22 cellular contexts compared by ENCODE assay signal in genomic region chr14:76328457-76329137, GRCh38. TPM values are rescaled to one million over a fixed set of nuclear protein-coding genes. Genes with fewer than 3 reads are reported as not detected.
A peak's percentile ranks its signal among the peaks of the same experiment; 100 is the strongest.
DNase-seq lines count a peak whose midpoint lies in the region; ATAC-seq, FAIRE-seq and TF ChIP-seq lines count a peak whose summit lies in the region.
"Had no signal": no experiment of that assay in that cellular context is flagged by ENCODE, and none has a peak within 500 bp of the region (broad histone marks: within the 10 kb centered on the region; RNA-seq: fewer than 3 reads in every experiment).

No MANE protein-coding gene starts in this region.

- no peak overlapping the region for H3K14ac ChIP-seq in H1 (ENCODE audit: insufficient read length)

- peaks cover 5% of the 10 kb centered on the region; the same call in 1 of the 2 replicates for H3K23me2 ChIP-seq in H1 (ENCODE audit: low read depth, low read length)

- no peak overlapping the region for H4K5ac ChIP-seq in H1 (ENCODE audit: insufficient read length, low read depth, low read length)

- TF ChIP-seq RAD21 in H1 (IDR thresholded peaks at IDR 0.05 in 1 of 2, conservative IDR thresholded peaks at IDR 0.05 in 1 of 2; ENCODE audit: low read depth in 2 of 2, low read length in 2 of 2), result no peak

- peaks cover 0 to 14% of the 10 kb centered on the region in 2 donors for H3K4me1 ChIP-seq in right atrium auricular region
- peaks cover 7 to 22% (median 14%) of the 10 kb centered on the region in 4 experiments for H3K4me1 ChIP-seq in H1 (replicated peaks in 1 of 4; ENCODE audit: control insufficient read depth in 3 of 4, insufficient read depth in 4 of 4, low read length in 3 of 4)
- H3K4me1 ChIP-seq in kidney (ENCODE audit: control insufficient read depth in 1 of 2, insufficient read depth in 1 of 2, low read depth in 1 of 2, low read length in 2 of 2), result no peaks in the 10 kb centered on the region
- H3K4me1 ChIP-seq in upper lobe of right lung, result no peaks in the 10 kb centered on the region
- H3K4me1 ChIP-seq: Caco-2, HAP-1 had no signal

- no peak overlapping the region for H3K23ac ChIP-seq in H1 (ENCODE audit: insufficient read length)

- H3K27me3 ChIP-seq in right atrium auricular region (no peaks in the 10 kb centered on the region), H1 (replicated peaks in 1 of 4; ENCODE audit: control insufficient read depth in 3 of 4, extremely low read depth in 1 of 4, insufficient read depth in 3 of 4, low read length in 3 of 4) (peaks cover 0 to 7% (median 1%) of the 10 kb centered on the region in 4 experiments; a peak in 4 of 7 replicates), upper lobe of right lung (peaks cover 24% of the 10 kb centered on the region)

- H2AK5ac ChIP-seq in H1 (ENCODE audit: low read depth, low read length), result no peak overlapping the region; the same call in 1 of the 2 replicates

- 89% methylated on average over 6 of the region's 8 CpGs; no CpG with 5 or more reads in 1 of the 2 experiments for WGBS in H1 (ENCODE audit: extremely low coverage in 1 of 2, insufficient coverage in 1 of 2, insufficient read length in 1 of 2, insufficient replicate concordance in 2 of 2, low coverage in 1 of 2, low lambda C conversion rate in 2 of 2, missing lambda C conversion rate in 1 of 2), 2 experiments

- H3K4me2 ChIP-seq in H1 (ENCODE audit: insufficient read depth in 1 of 2, low read depth in 2 of 2, low read length in 2 of 2), result peak overlapping the region; percentile 85 to 92

- DNase-seq in cardiac septum (ENCODE audit: low spot score) (peak; percentile 41), right atrium auricular region (ENCODE audit: low spot score) (no peak), H1 (ENCODE audit: low read depth in 1 of 2, low spot score in 2 of 2) (no peak), kidney (no peak), upper lobe of right lung (peak; percentile 15), left lobe of liver (ENCODE audit: low spot score) (no peak), DMS114 treated with DMSO at 0.1 percent for 48 hours (lab: John Stamatoyannopoulos, UW; ENCODE audit: unreplicated experiment) (no peak)
- DNase-seq: Caco-2; CD4-positive, alpha-beta T cell; DMS153; GDM1; NCI-H187; NCI-H2107; NCI-H510A; NCI-H82 had no signal

- POLR2A ChIA-PET in H1 (lab: Charles Lee; ENCODE audit: partially characterized antibody), result interaction anchor here (0.7 to 2.1 kb wide), 7 partner anchors 9 to 37 kb away, joined by 3 to 6 read pairs (median 3); no protein-coding TSS in a partner anchor

- H3K56ac ChIP-seq in H1 (replicated peaks; ENCODE audit: insufficient read length, low read depth, low read length), result no peak overlapping the region

- H2BK12ac ChIP-seq in H1 (ENCODE audit: low read depth, low read length), result peak overlapping the region; percentile 40; the same call in 1 of the 2 replicates

- peak overlapping the region; percentile 30 for H4K91ac ChIP-seq in H1 (replicated peaks; ENCODE audit: insufficient read length, low read length)

- H3K36me3 ChIP-seq in right atrium auricular region (no peaks in the 10 kb centered on the region), H1 (ENCODE audit: control insufficient read depth in 2 of 4, insufficient read depth in 4 of 4, low read length in 3 of 4) (no peaks in the 10 kb centered on the region), kidney (ENCODE audit: control insufficient read depth in 1 of 2, insufficient read depth in 2 of 2, low read length in 2 of 2) (no peaks in the 10 kb centered on the region), upper lobe of right lung (no peaks in the 10 kb centered on the region)
- H3K36me3 ChIP-seq: HAP-1 had no signal

- no peak overlapping the region for H3K27ac ChIP-seq in right atrium auricular region
- H3K27ac ChIP-seq in H1 (ENCODE audit: low read depth, low read length), result no peak overlapping the region
- peak overlapping the region; percentile 43 to 65 for H3K27ac ChIP-seq in kidney (ENCODE audit: low read depth in 2 of 2, low read length in 2 of 2)
- no peak overlapping the region for H3K27ac ChIP-seq in upper lobe of right lung

- no peaks in the 10 kb centered on the region for H3K79me1 ChIP-seq in H1 (ENCODE audit: low read depth, low read length)

- no peak for ATAC-seq in upper lobe of right lung
- ATAC-seq in GM18870 (IDR thresholded peaks at IDR 0.05; ENCODE audit: unreplicated experiment), result no peak
- ATAC-seq in left lobe of liver, result no peak

- H2BK15ac ChIP-seq in H1 (ENCODE audit: low read length), result peak overlapping the region; percentile 75

- H3K9me3 ChIP-seq in right atrium auricular region (no peaks in the 10 kb centered on the region), H1 (ENCODE audit: insufficient read depth in 2 of 2, low read depth in 1 of 2, low read length in 1 of 2) (no peaks in the 10 kb centered on the region), kidney (ENCODE audit: control insufficient read depth in 1 of 2, low read length in 2 of 2) (no peaks in the 10 kb centered on the region), upper lobe of right lung (no peaks in the 10 kb centered on the region)
- H3K9me3 ChIP-seq: Caco-2, HAP-1 had no signal

- H3K18ac ChIP-seq in H1 (ENCODE audit: extremely low read depth, low read length), result no peak overlapping the region; the same call in 1 of the 2 replicates

- H2BK120ac ChIP-seq in H1 (replicated peaks; ENCODE audit: low read depth, low read length), result no peak overlapping the region

- no peaks in the 10 kb centered on the region; a peak in 1 of 4 replicates for H3K79me2 ChIP-seq in H1 (ENCODE audit: control insufficient read depth in 1 of 2, insufficient read depth in 2 of 2, low read length in 2 of 2)

- no peaks in the 10 kb centered on the region for H4K20me1 ChIP-seq in H1 (replicated peaks in 1 of 2; ENCODE audit: control insufficient read depth in 1 of 2, insufficient read depth in 2 of 2, low read length in 2 of 2)

- peak overlapping the region; percentile 16 for H3K4ac ChIP-seq in H1 (replicated peaks; ENCODE audit: insufficient read length, low read depth, low read length)

- no peak for TF ChIP-seq CTCF in right atrium auricular region (IDR thresholded peaks at IDR 0.05)
- TF ChIP-seq CTCF in H1 (IDR thresholded peaks at IDR 0.05; ENCODE audit: control extremely low read depth in 1 of 3, insufficient read depth in 1 of 3, low read depth in 1 of 3, low read length in 3 of 3), result no peak
- no peak for TF ChIP-seq CTCF in kidney (IDR thresholded peaks at IDR 0.05; ENCODE audit: borderline replicate concordance, extremely low read depth, insufficient read depth)
- no peak for TF ChIP-seq CTCF in upper lobe of right lung (IDR thresholded peaks at IDR 0.05)

- H2BK20ac ChIP-seq in H1 (ENCODE audit: low read length), result peak overlapping the region; percentile 82; the same call in 1 of the 2 replicates

- H2BK5ac ChIP-seq in H1 (ENCODE audit: low read depth, low read length), result no peak overlapping the region

- intact Hi-C loops in cardiac septum (cut with DNase I) (no loop called here), kidney (cut with DNase I) (no loop called here), upper lobe of right lung (cut with DNase I) (no loop called here)

- H3K4me3 ChIP-seq in right atrium auricular region (no peak overlapping the region), H1 (ENCODE audit: extremely low read depth in 1 of 4, insufficient read depth in 2 of 4, low read depth in 3 of 4, low read length in 4 of 4) (peak overlapping the region in 1 of 4 experiments; percentile 57; a peak in 3 of 8 replicates), kidney (ENCODE audit: low read length in 2 of 2) (no peak overlapping the region), upper lobe of right lung (no peak overlapping the region)
- H3K4me3 ChIP-seq: HAP-1 had no signal

- FAIRE-seq in H1 (lab: Jason Lieb, UNC), result no peak
- FAIRE-seq in kidney (lab: Jason Lieb, UNC), result no peak
- FAIRE-seq: A204.1 had no signal

- CTCF ChIA-PET in H1 (lab: Charles Lee; ENCODE audit: partially characterized antibody), result interaction anchor here (1.0 to 3.0 kb wide), 4 partner anchors 10 to 44 kb away, joined by 3 to 10 read pairs (median 6); no protein-coding TSS in a partner anchor

- no peak overlapping the region for H2AFZ ChIP-seq in H1 (ENCODE audit: low read length)

- TF ChIP-seq POLR2A in H1 (IDR thresholded peaks at IDR 0.05; ENCODE audit: control extremely low read depth in 1 of 2, low read depth in 2 of 2, low read length in 2 of 2), result no peak

- TF ChIP-seq EP300 in H1 (IDR thresholded peaks at IDR 0.05; ENCODE audit: borderline replicate concordance in 1 of 2, low read depth in 2 of 2, low read length in 2 of 2), result no peak

- H3K9ac ChIP-seq in H1 (replicated peaks in 1 of 4; ENCODE audit: extremely low read depth in 1 of 4, low read depth in 3 of 4, low read length in 3 of 4) (no peak overlapping the region), kidney (ENCODE audit: low read length in 2 of 2) (no peak overlapping the region)

- H4K8ac ChIP-seq in H1 (ENCODE audit: extremely low read depth, insufficient read depth, low read length), result no peak overlapping the region

TF ChIP-seq in H1, 55 proteins besides CTCF, POLR2A, EP300 and RAD21:
- no peak for TF ChIP-seq CEBPB (IDR thresholded peaks at IDR 0.05; ENCODE audit: low read depth, low read length)
- TF ChIP-seq JUND (IDR thresholded peaks at IDR 0.05; ENCODE audit: low read length), result no peak
- TF ChIP-seq ATF3 (IDR thresholded peaks at IDR 0.05; ENCODE audit: insufficient read depth, low read depth, low read length), result no peak
- TF ChIP-seq MAFK (IDR thresholded peaks at IDR 0.05; ENCODE audit: low read depth, low read length), result no peak
- no peak for TF ChIP-seq BACH1 (IDR thresholded peaks at IDR 0.05; ENCODE audit: low read length)
- no peak for TF ChIP-seq CTBP2 (IDR thresholded peaks at IDR 0.05; ENCODE audit: borderline replicate concordance, insufficient read depth, insufficient read length, low read length)
- TF ChIP-seq PHF8 (conservative IDR thresholded peaks at IDR 0.05; ENCODE audit: low read depth, low read length), result no peak

RNA-seq across cellular contexts. Expression of gene ESRRB, which starts 47.3 kb away (rescaled TPM):
- total RNA-seq in cardiac septum (8.7 TPM), right atrium auricular region (10 to 100 TPM; 10.0 to 14.8 TPM), kidney (3.9 TPM), upper lobe of right lung (not detected), left lobe of liver (0.05 TPM)
- 0.45 and 0.48 TPM in 2 replicates for total RNA-seq in H1 (2021; fragmentation: NEBNext Ultra II Directional; extraction: Animal tissue kit (Norgen Biotek cat#: 25700))
- polyA plus RNA-seq in H1 (2011; rRNA removed) (0.19 and 0.29 TPM in 2 replicates), kidney (ENCODE audit: insufficient read depth, low read depth, low replicate concordance) (19.1 TPM)
- polyA plus RNA-seq in H1 (2011; cell fraction: cytosol; rRNA removed), result 0.19 TPM
- polyA plus RNA-seq in H1 (2011; cell fraction: nucleus; rRNA removed), result 0.40 TPM
- 0.11 to 0.17 TPM (median 0.15 TPM) in 3 of 4 replicates, not detected in the other for polyA plus RNA-seq in H1 (2012, experiment 1 of 2)
- 0.12 TPM for polyA plus RNA-seq in H1 (2012, experiment 2 of 2)
- polyA plus RNA-seq in H1 (2013, experiment 1 of 2), result 0.32 TPM
- polyA plus RNA-seq in H1 (2013, experiment 2 of 2), result 0.39 TPM
- 0.12 and 0.41 TPM in 2 replicates for polyA minus RNA-seq in H1 (2011; rRNA and poly(A)+ RNA removed)
- not detected for polyA minus RNA-seq in H1 (2011; cell fraction: cytosol; rRNA and poly(A)+ RNA removed)
- polyA minus RNA-seq in H1 (2011; cell fraction: nucleus; rRNA and poly(A)+ RNA removed), result not detected
- total RNA-seq: Caco-2, Daoy, M059J, RPMI7951 had no signal
- polyA plus RNA-seq: BJ had no signal

Comparison
In these comparisons a context has a peak if more than half of its experiments do, and no peak if none do; other contexts are left out.
1. DNase-seq: peak in cardiac septum (single experiment) and upper lobe of right lung (single experiment); none in right atrium auricular region (single experiment), H1 (0 of 2), kidney (single experiment), left lobe of liver (single experiment) and DMS114 treated with DMSO at 0.1 percent for 48 hours (single experiment).
2. H3K27ac ChIP-seq: peak in kidney (2 of 2); none in right atrium auricular region (0 of 2), H1 (single experiment) and upper lobe of right lung (single experiment).